1 cellular context compared by ENCODE assay signal in the genomic region with DNA sequence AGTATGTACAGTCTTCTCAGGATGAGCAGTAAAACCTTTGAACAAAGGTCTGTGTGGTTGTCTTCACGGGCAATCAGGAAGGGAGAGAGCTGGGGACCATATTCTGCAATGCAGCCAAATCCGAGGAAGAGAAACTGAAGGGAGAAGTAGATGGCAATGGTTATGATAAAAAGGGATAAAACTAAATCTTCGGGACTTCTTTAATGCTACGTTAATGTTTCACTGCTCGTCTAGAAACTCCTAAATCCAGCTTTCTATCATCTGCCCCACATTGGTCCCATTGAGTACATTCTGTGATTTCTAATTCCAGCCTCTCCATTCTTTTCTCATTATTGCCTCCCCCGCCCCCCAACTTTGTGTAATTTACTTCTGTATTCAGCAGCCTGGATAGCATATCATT.
TF ChIP-seq lines count a peak whose summit lies in the region.

No MANE protein-coding gene starts in this region.

TF ChIP-seq in K562, 482 proteins besides CTCF, POLR2A, EP300 and RAD21:
- 0 out of 2 replicates have a peak, but pooled peaks have one; percentile 17 for TF ChIP-seq POLR2G (IDR thresholded peaks at IDR 0.05; ENCODE audit: low read depth, low read length)
- peak; percentile 56 for TF ChIP-seq RBFOX2 (IDR thresholded peaks at IDR 0.05; ENCODE audit: low read depth, low read length)
- no peak for TF ChIP-seq NFIX (CRISPR knock-in tag; IDR thresholded peaks at IDR 0.05; ENCODE audit: low read depth)
- TF ChIP-seq BCOR (IDR thresholded peaks at IDR 0.05) = no peak
- TF ChIP-seq NFXL1 (CRISPR knock-in tag; IDR thresholded peaks at IDR 0.05) = no peak
